8 cellular contexts compared by ENCODE assay signal in the genomic region with DNA sequence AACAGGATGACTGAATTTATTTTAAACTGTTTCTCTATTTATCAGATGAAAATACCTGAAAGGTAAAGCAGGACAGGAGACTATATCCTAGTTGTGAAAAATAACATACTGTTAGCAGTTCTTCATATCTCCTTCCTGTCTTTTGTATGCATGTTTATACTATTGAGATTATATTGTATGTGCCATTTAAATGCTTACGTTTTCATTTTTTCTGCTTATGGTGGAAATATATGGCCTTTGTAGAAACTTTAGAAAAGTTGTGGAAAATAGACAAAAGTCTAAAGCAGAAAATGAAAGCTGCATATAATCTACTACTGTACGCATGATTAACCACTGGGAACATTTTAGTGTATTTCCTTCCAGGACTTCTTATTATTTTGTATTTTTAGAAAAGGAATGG. TPM values are rescaled to one million over a fixed set of nuclear protein-coding genes. Genes with fewer than 3 reads are reported as not detected.
DNase-seq lines count a peak whose midpoint lies in the region; ATAC-seq and TF ChIP-seq lines count a peak whose summit lies in the region.

No MANE protein-coding gene starts in this region.

- peak overlapping the region; percentile 63 for H3K4me3 ChIP-seq in BJ (ENCODE audit: low read depth, low read length)
- peak overlapping the region; percentile 74 for H3K4me3 ChIP-seq in NB4 (ENCODE audit: low read depth, low read length)

- TF ChIP-seq CTCF in BJ (IDR thresholded peaks at IDR 0.05; ENCODE audit: insufficient read depth, low read depth, low read length) (no peak), NB4 (IDR thresholded peaks at IDR 0.05; ENCODE audit: low read depth, low read length) (no peak), neural crest cell (conservative IDR thresholded peaks at IDR 0.05) (no peak)

- peak overlapping the region; percentile 93 to 95 for H3K27ac Mint-ChIP-seq in effector memory CD8-positive, alpha-beta T cell
- H3K27ac Mint-ChIP-seq in neural crest cell (ENCODE audit: unreplicated experiment) = no peak overlapping the region

- CTCF ChIA-PET in BJ (lab: Yijun Ruan, JAX) = interaction anchor here (1.1 to 3.6 kb wide), 2 partner anchors 12 to 68 kb away, joined by 4 to 12 read pairs; no protein-coding TSS in a partner anchor

- TF ChIP-seq POLR2A in NB4 (IDR thresholded peaks at IDR 0.05; ENCODE audit: extremely low read depth, insufficient read length) = no peak

- H3K27me3 Mint-ChIP-seq in effector memory CD8-positive, alpha-beta T cell = no peaks in the 10 kb centered on the region
- peaks cover 11% of the 10 kb centered on the region for H3K27me3 Mint-ChIP-seq in neural crest cell (ENCODE audit: low read depth)

- peaks cover 22% of the 10 kb centered on the region for H3K36me3 Mint-ChIP-seq in effector memory CD8-positive, alpha-beta T cell (ENCODE audit: insufficient read depth)
- H3K36me3 Mint-ChIP-seq in neural crest cell (ENCODE audit: low read depth) = no peaks in the 10 kb centered on the region

- H3K27me3 ChIP-seq in BJ (ENCODE audit: control insufficient read depth, insufficient read depth, low read length) = peaks cover 13% of the 10 kb centered on the region

- DNase-seq in BJ (ENCODE audit: low read depth) (no peak), NB4 (ENCODE audit: low read depth) (no peak), neural crest cell (ENCODE audit: low read depth, low spot score) (no peak), NCI-H1930 (lab: John Stamatoyannopoulos, UW) (no peak), cerebellum (ENCODE audit: low spot score) (no peak)
- no peak for DNase-seq in effector memory CD8-positive, alpha-beta T cell

- H3K36me3 ChIP-seq in BJ (ENCODE audit: control insufficient read depth, insufficient read depth, low read length) = no peaks in the 10 kb centered on the region

- no peaks in the 10 kb centered on the region for H3K9me3 Mint-ChIP-seq in effector memory CD8-positive, alpha-beta T cell
- no peaks in the 10 kb centered on the region for H3K9me3 Mint-ChIP-seq in neural crest cell

- H3K4me3 Mint-ChIP-seq in effector memory CD8-positive, alpha-beta T cell = peak overlapping the region; percentile 92 to 96
- H3K4me3 Mint-ChIP-seq in neural crest cell = peak overlapping the region; percentile 99

- POLR2A ChIA-PET in BJ (lab: Charles Lee) = interaction anchor here (0.6 kb wide), 1 partner anchor 1030 kb away, joined by 3 read pairs; no protein-coding TSS in a partner anchor

- H3K4me1 Mint-ChIP-seq in effector memory CD8-positive, alpha-beta T cell (ENCODE audit: low read depth in 2 of 2) = peaks cover 27 to 28% of the 10 kb centered on the region in 2 donors
- H3K4me1 Mint-ChIP-seq in neural crest cell = peaks cover 38% of the 10 kb centered on the region

- ATAC-seq in effector memory CD8-positive, alpha-beta T cell (replicated peaks) = no peak
- ATAC-seq in HG02571 (IDR thresholded peaks at IDR 0.05; ENCODE audit: unreplicated experiment) (no peak), GM19328 (IDR thresholded peaks at IDR 0.05; ENCODE audit: unreplicated experiment) (no peak)

RNA-seq across cellular contexts. Expression of a gene that starts 2.1 kb away (rescaled TPM):
- 0.66 and 0.72 TPM in 2 replicates for polyA plus RNA-seq in BJ (2011; rRNA removed)
- 1.0 and 2.6 TPM in 2 replicates for polyA minus RNA-seq in BJ (2011; rRNA and poly(A)+ RNA removed)
- 33.9 and 34.3 TPM in 2 replicates for total RNA-seq in neural crest cell
- 55.2 TPM for total RNA-seq in cerebellum
